ENCODE assay signal across 14 cellular contexts in genomic region chr11:118009821-118010737, GRCh38. TPM values are rescaled to one million over a fixed set of nuclear protein-coding genes. Genes with fewer than 3 reads are reported as not detected.
DNase-seq lines count a peak whose midpoint lies in the region; ATAC-seq and TF ChIP-seq lines count a peak whose summit lies in the region.
"Had no signal": no experiment of that assay in that cellular context is flagged by ENCODE, and none has a peak within 500 bp of the region (broad histone marks: within the 10 kb centered on the region; RNA-seq: fewer than 3 reads in every experiment).

No MANE protein-coding gene starts in this region.

- H3K36me3 ChIP-seq in Karpas-422 (ENCODE audit: insufficient read depth, low read length) (no peaks in the 10 kb centered on the region), rectal smooth muscle tissue (ENCODE audit: control insufficient read depth, insufficient read depth, low read length) (no peaks in the 10 kb centered on the region), SK-N-SH (replicated peaks in 1 of 2; ENCODE audit: control insufficient read depth in 1 of 2, insufficient read depth in 2 of 2, low read length in 1 of 2) (no peaks in the 10 kb centered on the region)
- H3K36me3 ChIP-seq: SJSA1 had no signal

- H3F3A ChIP-seq in SK-N-SH (replicated peaks; ENCODE audit: insufficient read depth), result no peaks in the 10 kb centered on the region

- H3K36me3 Mint-ChIP-seq in central memory CD8-positive, alpha-beta T cell (ENCODE audit: insufficient read depth), result peaks cover 12% of the 10 kb centered on the region

- no peaks in the 10 kb centered on the region for H3K9me3 ChIP-seq in Karpas-422 (ENCODE audit: low read length)
- no peaks in the 10 kb centered on the region for H3K9me3 ChIP-seq in SK-N-SH
- H3K9me3 ChIP-seq: SJSA1 had no signal

- H3K9me2 ChIP-seq in Karpas-422 (replicated peaks; ENCODE audit: insufficient read depth, low read length), result no peaks in the 10 kb centered on the region
- H3K9me2 ChIP-seq in SK-N-SH, result no peaks in the 10 kb centered on the region

- peaks cover 6% of the 10 kb centered on the region for H3K9me3 Mint-ChIP-seq in central memory CD8-positive, alpha-beta T cell

- H3K4me1 Mint-ChIP-seq in central memory CD8-positive, alpha-beta T cell, result peaks cover 100% of the 10 kb centered on the region

- H3K4me2 ChIP-seq in Karpas-422 (ENCODE audit: low read depth, low read length, poor library complexity, severe bottlenecking) (peak overlapping the region; percentile 92), SK-N-SH (no peak overlapping the region)

- no peaks in the 10 kb centered on the region for H3K27me3 Mint-ChIP-seq in central memory CD8-positive, alpha-beta T cell
- H3K27me3 Mint-ChIP-seq: stimulated activated naive CD8-positive, alpha-beta T cell treated with anti-CD3 and anti-CD28 coated beads, Interleukin-15, Interleukin-2, amounts not matched to agents 100 ng/mL and 50 ng/mL, for 24 hours had no signal

- no peaks in the 10 kb centered on the region for H3K79me2 ChIP-seq in Karpas-422 (ENCODE audit: low read length)
- H3K79me2 ChIP-seq in SK-N-SH (ENCODE audit: insufficient read depth), result no peaks in the 10 kb centered on the region

- H3K27ac Mint-ChIP-seq in central memory CD8-positive, alpha-beta T cell (ENCODE audit: low read depth), result peak overlapping the region; percentile 93

- H3K4me3 ChIP-seq in Karpas-422 (ENCODE audit: low read length) (peak overlapping the region; percentile 67), rectal smooth muscle tissue (ENCODE audit: low read length) (no peak overlapping the region), SK-N-SH (ENCODE audit: low read depth in 2 of 2, low read length in 1 of 2) (no peak overlapping the region)
- H3K4me3 ChIP-seq: SJSA1 had no signal

- ATAC-seq in GM18909 (IDR thresholded peaks at IDR 0.05; ENCODE audit: poor library complexity, unreplicated experiment), result peak; percentile 2
- no peak for ATAC-seq in central memory CD8-positive, alpha-beta T cell (replicated peaks; ENCODE audit: extremely low read depth, poor library complexity, severe bottlenecking)

- no peak for TF ChIP-seq RAD21 in SK-N-SH (IDR thresholded peaks at IDR 0.05; ENCODE audit: low read length)

- H3K4me1 ChIP-seq in Karpas-422 (ENCODE audit: low read length) (peaks cover 76% of the 10 kb centered on the region), rectal smooth muscle tissue (ENCODE audit: control insufficient read depth, insufficient read depth, low read length) (no peaks in the 10 kb centered on the region), SK-N-SH (ENCODE audit: control insufficient read depth in 1 of 2, insufficient read depth in 2 of 2, low read depth in 1 of 2, low read length in 1 of 2) (no peaks in the 10 kb centered on the region)
- H3K4me1 ChIP-seq: SJSA1 had no signal

- H2AFZ ChIP-seq in Karpas-422 (ENCODE audit: low read length) (no peak overlapping the region), SK-N-SH (ENCODE audit: low read depth) (no peak overlapping the region)

- no peak overlapping the region for H3K4me3 Mint-ChIP-seq in central memory CD8-positive, alpha-beta T cell
- H3K4me3 Mint-ChIP-seq: stimulated activated naive CD8-positive, alpha-beta T cell treated with anti-CD3 and anti-CD28 coated beads, Interleukin-15, Interleukin-2, amounts not matched to agents 100 ng/mL and 50 ng/mL, for 24 hours had no signal

- no peak for TF ChIP-seq CTCF in SK-N-SH (IDR thresholded peaks at IDR 0.05)

- DNase-seq in Karpas-422 (peak; percentile 93), DMS153 (lab: John Stamatoyannopoulos, UW) (no peak), EL (no peak), activated gamma-delta T cell treated with Interleukin-2 at 50 U/mL for 16 hours (no peak), SK-N-SH (no peak)
- no peak for DNase-seq in central memory CD8-positive, alpha-beta T cell (ENCODE audit: low spot score in 2 of 2)
- DNase-seq: foreskin melanocyte, midbrain, NCI-H1930 had no signal

- peak overlapping the region; percentile 100 for H3K27ac ChIP-seq in Karpas-422 (ENCODE audit: low read length)
- peak overlapping the region; percentile 27 for H3K27ac ChIP-seq in rectal smooth muscle tissue (ENCODE audit: low read depth, low read length)
- H3K27ac ChIP-seq in SK-N-SH (ENCODE audit: low read depth in 2 of 2, low read length in 1 of 2), result no peak overlapping the region
- H3K27ac ChIP-seq: SJSA1 had no signal

- no peaks in the 10 kb centered on the region for H4K20me1 ChIP-seq in Karpas-422 (ENCODE audit: insufficient read depth, low read depth, low read length)
- no peaks in the 10 kb centered on the region for H4K20me1 ChIP-seq in SK-N-SH (ENCODE audit: insufficient read depth)

- CTCF ChIA-PET in SK-N-SH (lab: Yijun Ruan, JAX), result no interaction called here

- H3K9ac ChIP-seq in Karpas-422 (ENCODE audit: low read length) (peak overlapping the region; percentile 90), rectal smooth muscle tissue (ENCODE audit: low read length) (no peak overlapping the region), SK-N-SH (no peak overlapping the region)

- POLR2A ChIA-PET in SK-N-SH (lab: Yijun Ruan, JAX), result no interaction called here

- H3K27me3 ChIP-seq in Karpas-422 (ENCODE audit: low read length), result no peaks in the 10 kb centered on the region
- no peaks in the 10 kb centered on the region for H3K27me3 ChIP-seq in rectal smooth muscle tissue (ENCODE audit: control insufficient read depth, insufficient read depth, low read length)
- no peaks in the 10 kb centered on the region; the same call in 1 of the 2 replicates for H3K27me3 ChIP-seq in SK-N-SH (ENCODE audit: insufficient read depth)
- H3K27me3 ChIP-seq: SJSA1 had no signal

- no peak for TF ChIP-seq EP300 in SK-N-SH (IDR thresholded peaks at IDR 0.05; ENCODE audit: borderline replicate concordance in 1 of 2, low read depth in 1 of 2, low read length in 1 of 2)

- WGBS in SK-N-SH (ENCODE audit: low lambda C conversion rate), result 31% methylated on average over 9 of the region's 9 CpGs

TF ChIP-seq in SK-N-SH, 30 proteins besides CTCF, POLR2A, EP300 and RAD21:
- TF ChIP-seq RFX5 (IDR thresholded peaks at IDR 0.05; ENCODE audit: low read length) (no peak), TEAD4 (IDR thresholded peaks at IDR 0.05; ENCODE audit: borderline replicate concordance, insufficient read depth) (no peak), YY1 (IDR thresholded peaks at IDR 0.05; ENCODE audit: low read depth) (no peak), GABPA (IDR thresholded peaks at IDR 0.05; ENCODE audit: low read depth) (no peak), POLR2AphosphoS5 (IDR thresholded peaks at IDR 0.05; ENCODE audit: low read depth, low read length) (no peak), ZBTB33 (IDR thresholded peaks at IDR 0.05; ENCODE audit: borderline replicate concordance, low read depth) (no peak), RXRA (IDR thresholded peaks at IDR 0.05; ENCODE audit: borderline replicate concordance, low read depth) (no peak)
- TF ChIP-seq, protein P1, sequence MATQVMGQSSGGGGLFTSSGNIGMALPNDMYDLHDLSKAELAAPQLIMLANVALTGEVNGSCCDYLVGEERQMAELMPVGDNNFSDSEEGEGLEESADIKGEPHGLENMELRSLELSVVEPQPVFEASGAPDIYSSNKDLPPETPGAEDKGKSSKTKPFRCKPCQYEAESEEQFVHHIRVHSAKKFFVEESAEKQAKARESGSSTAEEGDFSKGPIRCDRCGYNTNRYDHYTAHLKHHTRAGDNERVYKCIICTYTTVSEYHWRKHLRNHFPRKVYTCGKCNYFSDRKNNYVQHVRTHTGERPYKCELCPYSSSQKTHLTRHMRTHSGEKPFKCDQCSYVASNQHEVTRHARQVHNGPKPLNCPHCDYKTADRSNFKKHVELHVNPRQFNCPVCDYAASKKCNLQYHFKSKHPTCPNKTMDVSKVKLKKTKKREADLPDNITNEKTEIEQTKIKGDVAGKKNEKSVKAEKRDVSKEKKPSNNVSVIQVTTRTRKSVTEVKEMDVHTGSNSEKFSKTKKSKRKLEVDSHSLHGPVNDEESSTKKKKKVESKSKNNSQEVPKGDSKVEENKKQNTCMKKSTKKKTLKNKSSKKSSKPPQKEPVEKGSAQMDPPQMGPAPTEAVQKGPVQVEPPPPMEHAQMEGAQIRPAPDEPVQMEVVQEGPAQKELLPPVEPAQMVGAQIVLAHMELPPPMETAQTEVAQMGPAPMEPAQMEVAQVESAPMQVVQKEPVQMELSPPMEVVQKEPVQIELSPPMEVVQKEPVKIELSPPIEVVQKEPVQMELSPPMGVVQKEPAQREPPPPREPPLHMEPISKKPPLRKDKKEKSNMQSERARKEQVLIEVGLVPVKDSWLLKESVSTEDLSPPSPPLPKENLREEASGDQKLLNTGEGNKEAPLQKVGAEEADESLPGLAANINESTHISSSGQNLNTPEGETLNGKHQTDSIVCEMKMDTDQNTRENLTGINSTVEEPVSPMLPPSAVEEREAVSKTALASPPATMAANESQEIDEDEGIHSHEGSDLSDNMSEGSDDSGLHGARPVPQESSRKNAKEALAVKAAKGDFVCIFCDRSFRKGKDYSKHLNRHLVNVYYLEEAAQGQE (IDR thresholded peaks at IDR 0.05; ENCODE audit: low read depth, low read length), result no peak

RNA-seq across cellular contexts. Expression of gene IL10RA, which starts 23.9 kb away (rescaled TPM):
- total RNA-seq in Karpas-422 (2014; rRNA removed; shearing (Covaris generic); ENCODE audit: low replicate concordance), result 25.5 and 49.8 TPM in 2 replicates
- 0.05 TPM in 1 of 2 replicates, not detected in the other for polyA plus RNA-seq in SK-N-SH (2012; rRNA removed)
- not detected in 2 replicates for polyA plus RNA-seq in SK-N-SH (2012; cell fraction: cytosol; rRNA removed)
- not detected in 2 replicates for polyA plus RNA-seq in SK-N-SH (2012; cell fraction: nucleus; rRNA removed)
- total RNA-seq: HT1080, SJSA1 had no signal

Comparison
In these comparisons a context has a peak if more than half of its experiments do, and no peak if none do; other contexts are left out.
1. H3K27ac ChIP-seq: peak in Karpas-422 (single experiment) and rectal smooth muscle tissue (single experiment); none in SK-N-SH (0 of 2).